Comparison of ENCODE assay signal across 1 cellular context in genomic region chr1:6572653-6573383, GRCh38.
TF ChIP-seq lines count a peak whose summit lies in the region.

No MANE protein-coding gene starts in this region.

TF ChIP-seq in HepG2, 621 proteins besides CTCF, POLR2A, EP300 and RAD21 (continued from another document and continues in another):
- TF ChIP-seq HNF1A (IDR thresholded peaks at IDR 0.05; ENCODE audit: low read depth) = no peak
- TF ChIP-seq HNF1A (CRISPR knock-in tag; IDR thresholded peaks at IDR 0.05; ENCODE audit: borderline replicate concordance) = peak; percentile 37; the same call in 1 of the 2 replicates
- TF ChIP-seq ZNF367 (CRISPR knock-in tag; IDR thresholded peaks at IDR 0.05; ENCODE audit: borderline replicate concordance) = no peak
- no peak for TF ChIP-seq ZNF816 (CRISPR knock-in tag; IDR thresholded peaks at IDR 0.05; ENCODE audit: borderline replicate concordance)
- TF ChIP-seq XRCC5 (optimal IDR thresholded peaks at IDR 0.05; ENCODE audit: low read length) = peak; percentile 40
- TF ChIP-seq ZNF275 (CRISPR knock-in tag; IDR thresholded peaks at IDR 0.05; ENCODE audit: borderline replicate concordance) = no peak
- no peak for TF ChIP-seq STAG1 (CRISPR knock-in tag; IDR thresholded peaks at IDR 0.05)
- TF ChIP-seq SP1 (IDR thresholded peaks at IDR 0.05) = no peak
- TF ChIP-seq SP1 (CRISPR knock-in tag; IDR thresholded peaks at IDR 0.05) = no peak
- TF ChIP-seq REST (IDR thresholded peaks at IDR 0.05; ENCODE audit: borderline replicate concordance in 1 of 2, low read depth in 1 of 2, low read length in 2 of 2) = no peak
- TF ChIP-seq ZNF788 (CRISPR knock-in tag; IDR thresholded peaks at IDR 0.05; ENCODE audit: borderline replicate concordance) = no peak
- TF ChIP-seq MAX (IDR thresholded peaks at IDR 0.05) = peak; percentile 19; the same call in 1 of the 2 replicates
- no peak for TF ChIP-seq JARID2 (CRISPR knock-in tag; IDR thresholded peaks at IDR 0.05; ENCODE audit: insufficient replicate concordance)
- TF ChIP-seq RXRA (CRISPR knock-in tag; IDR thresholded peaks at IDR 0.05) = peak; percentile 60; the same call in 1 of the 2 replicates
- TF ChIP-seq SOX5 (CRISPR knock-in tag; IDR thresholded peaks at IDR 0.05; ENCODE audit: borderline replicate concordance) = no peak; the same call in 1 of the 2 replicates
- TF ChIP-seq HNRNPUL1 (IDR thresholded peaks at IDR 0.05; ENCODE audit: low read depth, low read length) = no peak
- 0 out of 2 replicates have a peak, but pooled peaks have one; percentile 34 for TF ChIP-seq HMG20B (CRISPR knock-in tag; conservative IDR thresholded peaks at IDR 0.05)
- no peak for TF ChIP-seq ZNF660 (CRISPR knock-in tag; IDR thresholded peaks at IDR 0.05; ENCODE audit: borderline replicate concordance, low read depth)
- TF ChIP-seq ZNF350 (CRISPR knock-in tag; IDR thresholded peaks at IDR 0.05; ENCODE audit: borderline replicate concordance, low read depth) = no peak
- no peak for TF ChIP-seq ZNF501 (CRISPR knock-in tag; IDR thresholded peaks at IDR 0.05)
- no peak for TF ChIP-seq TEAD2 (CRISPR knock-in tag; IDR thresholded peaks at IDR 0.05)
- TF ChIP-seq LCORL (IDR thresholded peaks at IDR 0.05) = no peak
- 0 out of 2 replicates have a peak, but pooled peaks have one; percentile 21 for TF ChIP-seq LCORL (CRISPR knock-in tag; IDR thresholded peaks at IDR 0.05)
- no peak for TF ChIP-seq ZNF841 (CRISPR knock-in tag; IDR thresholded peaks at IDR 0.05; ENCODE audit: borderline replicate concordance)
- no peak for TF ChIP-seq ARNT (IDR thresholded peaks at IDR 0.05)
- peak; percentile 25; the same call in 1 of the 2 replicates for TF ChIP-seq ARID4A (CRISPR knock-in tag; IDR thresholded peaks at IDR 0.05; ENCODE audit: borderline replicate concordance)
- TF ChIP-seq MTA3 (CRISPR knock-in tag; IDR thresholded peaks at IDR 0.05) = no peak
- no peak for TF ChIP-seq ZNF780A (CRISPR knock-in tag; IDR thresholded peaks at IDR 0.05)
- 0 out of 2 replicates have a peak, but pooled peaks have one; percentile 39 for TF ChIP-seq TBX2 (CRISPR knock-in tag; IDR thresholded peaks at IDR 0.05; ENCODE audit: borderline replicate concordance)
- no peak for TF ChIP-seq TOE1 (CRISPR knock-in tag; IDR thresholded peaks at IDR 0.05)
- no peak for TF ChIP-seq PATZ1 (CRISPR knock-in tag; IDR thresholded peaks at IDR 0.05)
- TF ChIP-seq USF2 (IDR thresholded peaks at IDR 0.05; ENCODE audit: low read depth, low read length) = no peak
- no peak for TF ChIP-seq USF2 (CRISPR knock-in tag; IDR thresholded peaks at IDR 0.05; ENCODE audit: borderline replicate concordance)
- no peak for TF ChIP-seq ZNF441 (CRISPR knock-in tag; IDR thresholded peaks at IDR 0.05; ENCODE audit: borderline replicate concordance)
- TF ChIP-seq ZNF577 (CRISPR knock-in tag; IDR thresholded peaks at IDR 0.05; ENCODE audit: borderline replicate concordance, low read depth) = no peak
- no peak for TF ChIP-seq LRRFIP1 (CRISPR knock-in tag; conservative IDR thresholded peaks at IDR 0.05)
